1 cellular context compared by ENCODE assay signal in genomic region chrX:108298165-108298602, GRCh38.
TF ChIP-seq lines count a peak whose summit lies in the region.

No MANE protein-coding gene starts in this region.

TF ChIP-seq in IMR-90, 13 proteins besides CTCF, POLR2A, EP300 and RAD21 (continued from another document):
- TF ChIP-seq MAZ (IDR thresholded peaks at IDR 0.05; ENCODE audit: borderline replicate concordance, low read depth, low read length) (no peak), MXI1 (IDR thresholded peaks at IDR 0.05; ENCODE audit: borderline replicate concordance, low read depth, low read length) (no peak), CEBPB (IDR thresholded peaks at IDR 0.05; ENCODE audit: low read depth, low read length) (no peak), RFX5 (IDR thresholded peaks at IDR 0.05; ENCODE audit: low read depth, low read length) (no peak), USF2 (IDR thresholded peaks at IDR 0.05; ENCODE audit: low read depth, low read length) (no peak), NFE2L2 (IDR thresholded peaks at IDR 0.05; ENCODE audit: low read depth, low read length) (no peak), BHLHE40 (IDR thresholded peaks at IDR 0.05; ENCODE audit: low read depth, low read length) (no peak), ELK1 (IDR thresholded peaks at IDR 0.05; ENCODE audit: borderline replicate concordance, low read depth, low read length) (no peak), MAFK (IDR thresholded peaks at IDR 0.05; ENCODE audit: low read depth, low read length) (no peak)
